Comparison of ENCODE assay signal across 13 cellular contexts in genomic region chr5:73540192-73540591, GRCh38. TPM values are rescaled to one million over a fixed set of nuclear protein-coding genes. Genes with fewer than 3 reads are reported as not detected.
DNase-seq lines count a peak whose midpoint lies in the region; ATAC-seq and TF ChIP-seq lines count a peak whose summit lies in the region.
"Had no signal": no experiment of that assay in that cellular context is flagged by ENCODE, and none has a peak within 500 bp of the region (broad histone marks: within the 10 kb centered on the region; RNA-seq: fewer than 3 reads in every experiment).

No MANE protein-coding gene starts in this region.

- DNase-seq in stimulated activated naive CD8-positive, alpha-beta T cell treated with anti-CD3 and anti-CD28 coated beads, Interleukin-15, Interleukin-2, amounts not matched to agents 100 U/mL and 50 U/mL, for 24 hours: no peak
- no peak for DNase-seq in stimulated activated naive CD8-positive, alpha-beta T cell treated with anti-CD3 and anti-CD28 coated beads, Interleukin-15, amount 100 ng/mL, for 72 hours
- peak; percentile 19 for DNase-seq in SW480 (ENCODE audit: low spot score)
- peak; percentile 24 for DNase-seq in fibroblast of pulmonary artery (ENCODE audit: low read depth)
- no peak for DNase-seq in transverse colon
- DNase-seq in GM10248 (ENCODE audit: extremely low spot score): no peak
- no peak for DNase-seq in heart left ventricle
- DNase-seq: activated CD8-positive, alpha-beta memory T cell treated with anti-CD3 and anti-CD28 coated beads, Interleukin-2, amount 50 U/mL, for 4 hours; kidney; stimulated activated naive CD4-positive, alpha-beta T cell had no signal

- POLR2A ChIA-PET in GM10248 (lab: Yijun Ruan, JAX): no interaction called here

- intact Hi-C loops in transverse colon (cut with DNase I; ENCODE audit: low total_unique reads): no loop called here
- intact Hi-C loops in heart left ventricle (cut with DNase I): no loop called here

- peak; percentile 59 for ATAC-seq in stimulated activated naive CD8-positive, alpha-beta T cell treated with anti-CD3 and anti-CD28 coated beads, Interleukin-15, Interleukin-2, amounts not matched to agents 100 U/mL and 50 U/mL, for 24 hours
- no peak for ATAC-seq in stimulated activated naive CD8-positive, alpha-beta T cell treated with anti-CD3 and anti-CD28 coated beads, Interleukin-15, amount 100 ng/mL, for 72 hours
- ATAC-seq in GM18861 (IDR thresholded peaks at IDR 0.05; ENCODE audit: unreplicated experiment) (no peak), heart left ventricle (no peak)

- TF ChIP-seq CTCF in fibroblast of pulmonary artery (IDR thresholded peaks at IDR 0.05; ENCODE audit: low read length, missing control alignments): no peak
- no peak for TF ChIP-seq CTCF in transverse colon (IDR thresholded peaks at IDR 0.05)
- TF ChIP-seq CTCF in GM10248 (IDR thresholded peaks at IDR 0.05; ENCODE audit: control extremely low read depth, extremely low read depth, low read depth, missing control alignments): no peak
- TF ChIP-seq CTCF in heart left ventricle (IDR thresholded peaks at IDR 0.05): no peak

- H3K9me3 Mint-ChIP-seq in stimulated activated naive CD8-positive, alpha-beta T cell treated with anti-CD3 and anti-CD28 coated beads, Interleukin-15, amount 100 ng/mL, for 72 hours: no peaks in the 10 kb centered on the region

- CTCF ChIA-PET in GM10248 (lab: Yijun Ruan, JAX): interaction anchor here (1.0 to 1.1 kb wide), 2 partner anchors 20 to 253 kb away, joined by 3 read pairs; no protein-coding TSS in a partner anchor

- no peak overlapping the region for H3K27ac ChIP-seq in transverse colon
- no peak overlapping the region for H3K27ac ChIP-seq in heart left ventricle

- H3K36me3 ChIP-seq in transverse colon (no peaks in the 10 kb centered on the region), heart left ventricle (no peaks in the 10 kb centered on the region)

- no peaks in the 10 kb centered on the region for H3K4me1 Mint-ChIP-seq in stimulated activated naive CD8-positive, alpha-beta T cell treated with anti-CD3 and anti-CD28 coated beads, Interleukin-15, amount 100 ng/mL, for 72 hours
- H3K4me1 Mint-ChIP-seq: B cell, neural crest cell had no signal

- peaks cover 43% of the 10 kb centered on the region for H3K27me3 Mint-ChIP-seq in stimulated activated naive CD8-positive, alpha-beta T cell treated with anti-CD3 and anti-CD28 coated beads, Interleukin-15, amount 100 ng/mL, for 72 hours

- in situ Hi-C loops in transverse colon (cut with MboI; ENCODE audit: low pct_ligation_motif_present in 1 of 4, low pct_unique_long_range_greater_than_20kb in 1 of 4, low sequenced_read_pairs in 3 of 4): no loop called here

- WGBS in transverse colon (ENCODE audit: low coverage in 1 of 2), 2 donors: 56 to 75% methylated on average over 2 to 3 of the region's 3 CpGs
- WGBS in heart left ventricle, 4 donors: 49 to 58% (median 55%) methylated on average over 3 of the region's 3 CpGs

- H3K27me3 ChIP-seq in transverse colon: no peaks in the 10 kb centered on the region
- no peaks in the 10 kb centered on the region for H3K27me3 ChIP-seq in heart left ventricle

- TF ChIP-seq EP300 in transverse colon (IDR thresholded peaks at IDR 0.05; ENCODE audit: low read depth): no peak

- H3K4me3 ChIP-seq in fibroblast of pulmonary artery (replicated peaks; ENCODE audit: low read depth, low read length) (no peak overlapping the region), transverse colon (no peak overlapping the region), heart left ventricle (no peak overlapping the region)

- no peaks in the 10 kb centered on the region for H3K9me3 ChIP-seq in transverse colon
- H3K9me3 ChIP-seq in heart left ventricle: no peaks in the 10 kb centered on the region

- TF ChIP-seq POLR2A in transverse colon (IDR thresholded peaks at IDR 0.05) (no peak), heart left ventricle (IDR thresholded peaks at IDR 0.05) (no peak)

- H3K4me1 ChIP-seq in transverse colon (peaks cover 0 to 37% (median 24%) of the 10 kb centered on the region in 4 donors), heart left ventricle (peaks cover 0 to 8% (median 0%) of the 10 kb centered on the region in 12 donors)

- H3K27ac Mint-ChIP-seq in stimulated activated naive CD8-positive, alpha-beta T cell treated with anti-CD3 and anti-CD28 coated beads, Interleukin-15, amount 100 ng/mL, for 72 hours: no peak overlapping the region
- H3K27ac Mint-ChIP-seq: B cell had no signal

- H3K4me3 Mint-ChIP-seq in stimulated activated naive CD8-positive, alpha-beta T cell treated with anti-CD3 and anti-CD28 coated beads, Interleukin-15, amount 100 ng/mL, for 72 hours: no peak overlapping the region
- H3K4me3 Mint-ChIP-seq: B cell, neural crest cell had no signal

RNA-seq across cellular contexts. Expression of gene ANKRA2, which starts 25.2 kb away (rescaled TPM):
- total RNA-seq in transverse colon (10 to 100 TPM; 17.6 to 50.9 (median 22.2) TPM), heart left ventricle (10 to 100 TPM; 10.3 to 14.9 (median 11.4) TPM)
- 1 to 10 TPM; 6.2 to 8.6 TPM for polyA plus RNA-seq in heart left ventricle

RNA-seq across cellular contexts. Expression of gene UTP15, which starts 25.4 kb away (rescaled TPM):
- total RNA-seq in transverse colon (10 to 100 TPM in 3 of 4 donors, 1 to 10 TPM in 1; 6.7 to 69.3 (median 23.3) TPM), heart left ventricle (10 to 100 TPM in 5 of 9 donors, 1 to 10 TPM in 4; 6.7 to 12.5 (median 10.2) TPM)
- polyA plus RNA-seq in heart left ventricle: 1 to 10 TPM; 2.3 to 7.7 TPM

RNA-seq across cellular contexts. Expression of gene BTF3, which starts 42.0 kb away (rescaled TPM):
- total RNA-seq in transverse colon (100 to 1,000 TPM; 312 to 416 (median 396) TPM), heart left ventricle (100 to 1,000 TPM; 336 to 441 (median 407) TPM)
- 100 to 1,000 TPM; 375 to 824 TPM for polyA plus RNA-seq in heart left ventricle

Comparison
In these comparisons a context has a peak if more than half of its experiments do, and no peak if none do; other contexts are left out.
1. DNase-seq: peak in SW480 (single experiment) and fibroblast of pulmonary artery (single experiment); none in stimulated activated naive CD8-positive, alpha-beta T cell treated with anti-CD3 and anti-CD28 coated beads, Interleukin-15, Interleukin-2, amounts not matched to agents 100 U/mL and 50 U/mL, for 24 hours (single experiment), stimulated activated naive CD8-positive, alpha-beta T cell treated with anti-CD3 and anti-CD28 coated beads, Interleukin-15, amount 100 ng/mL, for 72 hours (0 of 2), transverse colon (single experiment), GM10248 (single experiment) and heart left ventricle (0 of 5).